Comparison of ENCODE assay signal across 8 cellular contexts in genomic region chr15:100879461-100880138, GRCh38. TPM values are rescaled to one million over a fixed set of nuclear protein-coding genes. Genes with fewer than 3 reads are reported as not detected.
A peak's percentile ranks its signal among the peaks of the same experiment; 100 is the strongest.
DNase-seq lines count a peak whose midpoint lies in the region; ATAC-seq, FAIRE-seq and TF ChIP-seq lines count a peak whose summit lies in the region.

Gene ALDH1A3 (plus strand): TSS chr15:100879831. CDS start chr15:100879908, 77 bp downstream.

- peak within 1 kb of the TSS; percentile 41 for H3K27ac ChIP-seq in RWPE2 (ENCODE audit: poor library complexity, severe bottlenecking)
- peak within 1 kb of the TSS; percentile 10 for H3K27ac ChIP-seq in duodenal mucosa (ENCODE audit: low read depth, low read length)
- no peak within 1 kb of the TSS for H3K27ac ChIP-seq in mesodermal cell (ENCODE audit: low read depth, low read length, severe bottlenecking)
- no peak within 1 kb of the TSS for H3K27ac ChIP-seq in urinary bladder (ENCODE audit: low read depth)

- peak within 1 kb of the TSS; percentile 50 for H3K4me3 ChIP-seq in AG04449 (ENCODE audit: low read depth, low read length)
- peak within 1 kb of the TSS; percentile 96 for H3K4me3 ChIP-seq in RWPE2 (ENCODE audit: severe bottlenecking)
- H3K4me3 ChIP-seq in duodenal mucosa (ENCODE audit: low read depth in 1 of 2, low read length in 2 of 2), result peak within 1 kb of the TSS; percentile 44 to 53
- peak within 1 kb of the TSS; percentile 33 for H3K4me3 ChIP-seq in mesodermal cell (ENCODE audit: extremely low read depth, insufficient read depth, low read length, poor library complexity, severe bottlenecking)
- H3K4me3 ChIP-seq in urinary bladder (ENCODE audit: low read depth, low read length), result peak within 1 kb of the TSS; percentile 69

- H3K36me3 ChIP-seq in RWPE2 (ENCODE audit: low read depth) (peaks cover 38% of the 10 kb centered on the region), duodenal mucosa (ENCODE audit: control insufficient read depth in 1 of 2, insufficient read depth in 2 of 2, low read length in 2 of 2) (no peaks in the 10 kb centered on the region), mesodermal cell (ENCODE audit: control insufficient read depth, insufficient read depth, low read length) (no peaks in the 10 kb centered on the region), urinary bladder (ENCODE audit: insufficient read depth) (no peaks in the 10 kb centered on the region)

- TF ChIP-seq CTCF in AG04449 (IDR thresholded peaks at IDR 0.05; ENCODE audit: insufficient read depth, low read length, missing control alignments), result no peak
- no peak for TF ChIP-seq CTCF in RWPE2 (IDR thresholded peaks at IDR 0.05; ENCODE audit: poor library complexity, severe bottlenecking)

- FAIRE-seq in GM19239 (lab: Jason Lieb, UNC), result no peak

- ATAC-seq in RWPE2 (ENCODE audit: low read depth) (peak; percentile 84), HG03280 (IDR thresholded peaks at IDR 0.05; ENCODE audit: unreplicated experiment) (no peak)

- H3K9ac ChIP-seq in duodenal mucosa (ENCODE audit: low read depth in 1 of 2, low read length in 2 of 2), result no peak within 1 kb of the TSS

- DNase-seq in AG04449 (ENCODE audit: low read depth, low spot score) (no peak), GM19239 (ENCODE audit: insufficient read length, low spot score) (peak; percentile 60), RWPE2 (ENCODE audit: low spot score) (peak; percentile 93), NCI-H187 (lab: John Stamatoyannopoulos, UW) (no peak)

- POLR2A ChIA-PET in AG04449 (lab: Yijun Ruan, JAX), result no interaction called here

- H3K9me3 ChIP-seq in RWPE2 (ENCODE audit: severe bottlenecking), result no peaks in the 10 kb centered on the region
- H3K9me3 ChIP-seq in duodenal mucosa (ENCODE audit: control insufficient read depth in 1 of 2, low read length in 2 of 2), result no peaks in the 10 kb centered on the region
- no peaks in the 10 kb centered on the region for H3K9me3 ChIP-seq in mesodermal cell (ENCODE audit: control insufficient read depth, low read length)

- 0 to 1% methylated on average over 45 to 53 of the region's 94 CpGs for WGBS in mesodermal cell (ENCODE audit: insufficient coverage in 2 of 2), 2 experiments
- WGBS in urinary bladder, result under 1% methylated on average over 91 of the region's 94 CpGs

- CTCF ChIA-PET in AG04449 (lab: Yijun Ruan, JAX), result interaction anchor here (0.8 to 2.8 kb wide), 6 partner anchors 9 to 254 kb away, joined by 3 to 10 read pairs (median 6); partner anchors contain the start of gene LRRK1

- H3K4me1 ChIP-seq in RWPE2 (ENCODE audit: insufficient read depth, poor library complexity, severe bottlenecking) (peaks cover 21% of the 10 kb centered on the region), duodenal mucosa (ENCODE audit: control insufficient read depth in 1 of 2, insufficient read depth in 2 of 2, low read length in 2 of 2) (no peaks in the 10 kb centered on the region), mesodermal cell (ENCODE audit: control insufficient read depth, insufficient read depth, low read length, poor library complexity, severe bottlenecking) (peaks cover 4% of the 10 kb centered on the region), urinary bladder (ENCODE audit: insufficient read depth) (no peaks in the 10 kb centered on the region)

- no peaks in the 10 kb centered on the region for H3K27me3 ChIP-seq in RWPE2 (ENCODE audit: insufficient read depth, poor library complexity, severe bottlenecking)
- peaks cover 37 to 40% of the 10 kb centered on the region in 2 donors for H3K27me3 ChIP-seq in duodenal mucosa (ENCODE audit: control insufficient read depth in 1 of 2, insufficient read depth in 2 of 2, low read length in 2 of 2)

RNA-seq across cellular contexts. Expression of gene ALDH1A3, which starts in this region (rescaled TPM):
- 2.2 TPM for polyA plus RNA-seq in mesodermal cell (2013, experiment 1 of 2)
- 1.5 TPM for polyA plus RNA-seq in mesodermal cell (2013, experiment 2 of 2)
- total RNA-seq in urinary bladder, result 11.2 TPM
- 13.7 TPM for polyA plus RNA-seq in urinary bladder

Comparison
In these comparisons a context has a peak if more than half of its experiments do, and no peak if none do; other contexts are left out.
1. DNase-seq: peak in GM19239 (single experiment) and RWPE2 (single experiment); none in AG04449 (single experiment) and NCI-H187 (0 of 2).
2. H3K4me3 ChIP-seq: peak in every context shown above with its lines; median percentile 96 in RWPE2; 69 in urinary bladder; 50 in AG04449; 48 in duodenal mucosa; 33 in mesodermal cell.
3. H3K27ac ChIP-seq: peak in RWPE2 (single experiment) and duodenal mucosa (single experiment); none in mesodermal cell (single experiment) and urinary bladder (single experiment).